Comparison of ENCODE assay signal across 18 cellular contexts in genomic region chr9:96667363-96667728, GRCh38.
"Had no signal": no experiment of that assay in that cellular context is flagged by ENCODE, and none has a peak within 500 bp of the region (broad histone marks: within the 10 kb centered on the region; RNA-seq: fewer than 3 reads in every experiment).

No MANE protein-coding gene starts in this region.

- H3K27ac ChIP-seq: ascending aorta, colonic mucosa, neutrophil, pancreas, suprapubic skin, transverse colon had no signal

- DNase-seq: kidney; stimulated activated CD4-positive, alpha-beta T cell treated with anti-CD3 and anti-CD28 coated beads, Interleukin-4, amount 100 ng/mL, for 1 hour; transverse colon had no signal

- H3K27ac Mint-ChIP-seq: activated CD4-positive, alpha-beta T cell treated with anti-CD3 and anti-CD28 coated beads for 36 hours; activated naive CD4-positive, alpha-beta T cell treated with anti-CD3 and anti-CD28 coated beads, Interleukin-2, amount 10 ng/mL, durations not matched to agents 7 days and 5 days; activated T-helper 2 cell treated with anti-CD3 and anti-CD28 coated beads, Interferon-gamma antibody, Interleukin-2, Interleukin-4, amounts not matched to agents 10 μg/mL and 5 μg/mL and 100 μg/mL, durations not matched to agents 14 hours and 24 hours and 36 hours; naive thymus-derived CD4-positive, alpha-beta T cell; stimulated activated naive CD8-positive, alpha-beta T cell treated with anti-CD3 and anti-CD28 coated beads, Interleukin-15, amount 100 ng/mL, for 72 hours; T-helper 2 cell treated with Interferon-gamma antibody and Interleukin-4, amounts not matched to agents 5 μg/mL and 100 μg/mL, for 36 hours had no signal

- H3K9me3 Mint-ChIP-seq: activated T-helper 2 cell treated with anti-CD3 and anti-CD28 coated beads, Interferon-gamma antibody, Interleukin-2, Interleukin-4, amounts not matched to agents 10 μg/mL and 5 μg/mL and 100 μg/mL, durations not matched to agents 14 hours and 24 hours and 36 hours; central memory CD8-positive, alpha-beta T cell; stimulated activated naive CD8-positive, alpha-beta T cell treated with anti-CD3 and anti-CD28 coated beads, Interleukin-15, amount 100 ng/mL, for 72 hours; T-helper 2 cell treated with Interferon-gamma antibody and Interleukin-4, amounts not matched to agents 5 μg/mL and 100 μg/mL, for 36 hours had no signal

- H3K9me3 ChIP-seq: ascending aorta, colonic mucosa, mucosa of descending colon, neutrophil, pancreas, suprapubic skin, transverse colon had no signal

- H3K4me3 Mint-ChIP-seq: activated CD4-positive, alpha-beta T cell treated with anti-CD3 and anti-CD28 coated beads for 36 hours; activated naive CD4-positive, alpha-beta T cell treated with anti-CD3 and anti-CD28 coated beads, Interleukin-2, amount 10 ng/mL, durations not matched to agents 7 days and 5 days; central memory CD8-positive, alpha-beta T cell; naive thymus-derived CD4-positive, alpha-beta T cell; stimulated activated naive CD8-positive, alpha-beta T cell treated with anti-CD3 and anti-CD28 coated beads, Interleukin-15, amount 100 ng/mL, for 72 hours; T-helper 2 cell treated with Interferon-gamma antibody and Interleukin-4, amounts not matched to agents 5 μg/mL and 100 μg/mL, for 36 hours; WTC11 had no signal

- H3K4me2 ChIP-seq: smooth muscle cell had no signal

- H3K36me3 Mint-ChIP-seq: activated naive CD4-positive, alpha-beta T cell treated with anti-CD3 and anti-CD28 coated beads, Interleukin-2, amount 10 ng/mL, durations not matched to agents 7 days and 5 days; naive thymus-derived CD4-positive, alpha-beta T cell had no signal

- H3K4me3 ChIP-seq: ascending aorta, colonic mucosa, mucosa of descending colon, pancreas, smooth muscle cell, suprapubic skin, transverse colon had no signal

- H3K4me1 ChIP-seq: ascending aorta, colonic mucosa, pancreas, suprapubic skin had no signal

- H3K27me3 ChIP-seq: ascending aorta, colonic mucosa, neutrophil, pancreas, suprapubic skin, transverse colon had no signal

- H3K4me1 Mint-ChIP-seq: activated CD4-positive, alpha-beta T cell treated with anti-CD3 and anti-CD28 coated beads for 36 hours; central memory CD8-positive, alpha-beta T cell; WTC11 had no signal

- H3K36me3 ChIP-seq: ascending aorta, colonic mucosa, neutrophil, pancreas, suprapubic skin, transverse colon had no signal
